ENCODE assay signal across 16 cellular contexts in the genomic region with DNA sequence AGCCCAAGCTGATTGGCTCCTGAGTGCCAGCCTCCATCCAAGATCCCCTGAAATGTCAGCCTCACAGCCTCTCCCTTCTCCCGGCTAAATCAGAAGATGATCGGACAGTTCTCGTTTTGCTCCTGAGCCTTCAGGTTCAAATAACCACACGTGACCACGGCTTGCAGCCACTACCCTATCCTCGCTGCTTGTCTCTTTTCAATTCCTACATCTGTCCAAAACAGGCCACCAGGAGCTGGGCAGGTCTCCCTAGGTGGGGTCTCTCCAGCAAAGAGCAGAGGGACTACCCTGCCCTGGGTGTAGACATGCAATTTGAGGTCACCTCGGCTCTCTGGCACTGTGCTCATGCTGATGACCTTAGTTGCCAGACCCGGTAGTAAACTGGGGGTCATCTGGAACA.
DNase-seq lines count a peak whose midpoint lies in the region; ATAC-seq and TF ChIP-seq lines count a peak whose summit lies in the region.
"Had no signal": no experiment of that assay in that cellular context is flagged by ENCODE, and none has a peak within 500 bp of the region (broad histone marks: within the 10 kb centered on the region; RNA-seq: fewer than 3 reads in every experiment).

No MANE protein-coding gene starts in this region.

- POLR2A ChIA-PET in PC-9 (lab: Charles Lee; ENCODE audit: unreplicated experiment) = interaction anchor here (0.6 kb wide), 1 partner anchor 344 kb away, joined by 7 read pairs; no protein-coding TSS in a partner anchor

- H3K9me3 ChIP-seq in PC-9 (ENCODE audit: insufficient read depth, low read depth) = no peaks in the 10 kb centered on the region
- H3K9me3 ChIP-seq in hepatocyte (ENCODE audit: low read depth) = no peaks in the 10 kb centered on the region
- no peaks in the 10 kb centered on the region for H3K9me3 ChIP-seq in trophoblast cell (ENCODE audit: insufficient read depth, low read depth, low read length)
- no peaks in the 10 kb centered on the region for H3K9me3 ChIP-seq in right cardiac atrium (ENCODE audit: control insufficient read depth, low read length)
- H3K9me3 ChIP-seq: Caco-2 had no signal

- H2AFZ ChIP-seq in PC-9 = no peak overlapping the region
- H2AFZ ChIP-seq in hepatocyte = no peak overlapping the region
- no peak overlapping the region for H2AFZ ChIP-seq in trophoblast cell (ENCODE audit: insufficient read depth, low read length, poor library complexity)
- H2AFZ ChIP-seq: GM23338 had no signal

- H2BK5ac ChIP-seq in trophoblast cell (ENCODE audit: low read depth, low read length, poor library complexity) = no peak overlapping the region

- no peak overlapping the region for H4K12ac ChIP-seq in trophoblast cell (ENCODE audit: low read depth, low read length)

- no peaks in the 10 kb centered on the region for H3K79me1 ChIP-seq in trophoblast cell (ENCODE audit: low read length)

- no peak overlapping the region for H4K91ac ChIP-seq in trophoblast cell (ENCODE audit: low read depth, low read length)

- no peak overlapping the region for H3K18ac ChIP-seq in trophoblast cell (ENCODE audit: low read length)

- no peak for TF ChIP-seq CTCF in PC-9 (conservative IDR thresholded peaks at IDR 0.05)
- TF ChIP-seq CTCF in hepatocyte (IDR thresholded peaks at IDR 0.05; ENCODE audit: poor library complexity) = no peak

- H4K20me1 ChIP-seq in PC-9 (ENCODE audit: insufficient read depth) = no peaks in the 10 kb centered on the region
- H4K20me1 ChIP-seq in hepatocyte (ENCODE audit: insufficient read depth, poor library complexity, severe bottlenecking) = no peaks in the 10 kb centered on the region
- H4K20me1 ChIP-seq: BLaER1 had no signal

- H3K27me3 ChIP-seq in PC-9 (ENCODE audit: insufficient read depth, low read depth) = no peaks in the 10 kb centered on the region
- H3K27me3 ChIP-seq in hepatocyte = no peaks in the 10 kb centered on the region
- no peaks in the 10 kb centered on the region for H3K27me3 ChIP-seq in trophoblast cell (ENCODE audit: insufficient read depth, low read length)
- no peaks in the 10 kb centered on the region for H3K27me3 ChIP-seq in right cardiac atrium (ENCODE audit: control insufficient read depth, insufficient read depth)
- H3K27me3 ChIP-seq: BLaER1 had no signal

- no peak overlapping the region for H3K23ac ChIP-seq in trophoblast cell (ENCODE audit: low read length)

- no peak overlapping the region for H3K14ac ChIP-seq in trophoblast cell (ENCODE audit: low read length)

- H3K27ac ChIP-seq in PC-9 (peak overlapping the region; percentile 76; the same call in 1 of the 2 replicates), hepatocyte (peak overlapping the region; percentile 59), trophoblast cell (ENCODE audit: low read depth, low read length) (no peak overlapping the region), right cardiac atrium (ENCODE audit: low read length) (no peak overlapping the region)
- H3K27ac ChIP-seq: BLaER1, C4-2B had no signal

- no peak overlapping the region for H2AK5ac ChIP-seq in trophoblast cell (ENCODE audit: low read length)

- TSS peak; percentile 92 for BruUV-seq in PC-9 (replicated peaks; lab: Mats Ljungman, UMichigan)

- H3K4me2 ChIP-seq in PC-9 (0 out of 2 replicates have a peak overlapping the region, but pooled peaks have one; percentile 57), hepatocyte (no peak overlapping the region), trophoblast cell (ENCODE audit: low read length) (no peak overlapping the region)
- H3K4me2 ChIP-seq: BLaER1, GM23338 had no signal

- DNase-seq in PC-9 (no peak), hepatocyte (ENCODE audit: low spot score) (no peak), trophoblast cell (no peak), NCI-H2227 treated with DMSO at 0.1 percent for 48 hours (lab: John Stamatoyannopoulos, UW) (no peak), right cardiac atrium (no peak)
- DNase-seq: Caco-2; CD4-positive, CD25-positive, alpha-beta regulatory T cell; CD8-positive, alpha-beta T cell; DMS153; DND-41; H9 had no signal

- no peak for ATAC-seq in right cardiac atrium
- no peak for ATAC-seq in GM19351 (IDR thresholded peaks at IDR 0.05; ENCODE audit: unreplicated experiment)
- ATAC-seq: CD8-positive, alpha-beta T cell; GM23338; HCT116 had no signal

- H3F3A ChIP-seq in PC-9 (ENCODE audit: insufficient read depth, low read depth) = peaks cover 15% of the 10 kb centered on the region; the same call in 1 of the 2 replicates

- H3K9ac ChIP-seq in trophoblast cell (ENCODE audit: low read length) = no peak overlapping the region
- H3K9ac ChIP-seq: BLaER1 had no signal

- no peak overlapping the region for H4K8ac ChIP-seq in trophoblast cell (ENCODE audit: low read depth, low read length)

- no peak overlapping the region for H3K4me3 ChIP-seq in PC-9
- no peak overlapping the region for H3K4me3 ChIP-seq in hepatocyte
- H3K4me3 ChIP-seq in trophoblast cell (ENCODE audit: low read depth, low read length) = no peak overlapping the region
- no peak overlapping the region for H3K4me3 ChIP-seq in right cardiac atrium (ENCODE audit: low read length)
- H3K4me3 ChIP-seq: BLaER1, GM23338 had no signal

- H3K9me2 ChIP-seq in PC-9 (ENCODE audit: insufficient read depth) (no peaks in the 10 kb centered on the region), hepatocyte (replicated peaks; ENCODE audit: insufficient read depth) (no peaks in the 10 kb centered on the region)

- no peak overlapping the region for H2BK120ac ChIP-seq in trophoblast cell (ENCODE audit: insufficient read depth, low read length, poor library complexity)

- no peaks in the 10 kb centered on the region for H3K79me2 ChIP-seq in PC-9 (ENCODE audit: low read depth)
- H3K79me2 ChIP-seq in hepatocyte = no peaks in the 10 kb centered on the region
- no peaks in the 10 kb centered on the region for H3K79me2 ChIP-seq in trophoblast cell (ENCODE audit: control insufficient read depth, insufficient read depth, low read length, poor library complexity)

- H3K36me3 ChIP-seq in PC-9 (ENCODE audit: low read depth) (no peaks in the 10 kb centered on the region), hepatocyte (replicated peaks; ENCODE audit: insufficient read depth, low read depth) (no peaks in the 10 kb centered on the region), trophoblast cell (ENCODE audit: control insufficient read depth in 1 of 2, insufficient read depth in 2 of 2, low read length in 2 of 2) (no peaks in the 10 kb centered on the region)
- H3K36me3 ChIP-seq: BLaER1 had no signal

- peak overlapping the region; percentile 48 for H2BK12ac ChIP-seq in trophoblast cell (ENCODE audit: low read length)

- no peak overlapping the region for H3K4ac ChIP-seq in trophoblast cell (ENCODE audit: low read depth, low read length)

- CTCF ChIA-PET in PC-9 (lab: Charles Lee) = interaction anchor here (0.7 to 1.1 kb wide), 2 partner anchors 10 to 163 kb away, joined by 3 read pairs; no protein-coding TSS in a partner anchor

- peaks cover 31% of the 10 kb centered on the region for H3K4me1 ChIP-seq in PC-9 (replicated peaks; ENCODE audit: insufficient read depth)
- H3K4me1 ChIP-seq in hepatocyte (ENCODE audit: insufficient read depth) = no peaks in the 10 kb centered on the region
- H3K4me1 ChIP-seq in trophoblast cell (ENCODE audit: control insufficient read depth in 1 of 2, insufficient read depth in 2 of 2, low read length in 2 of 2) = peaks cover 0 to 3% of the 10 kb centered on the region in 2 experiments
- H3K4me1 ChIP-seq in right cardiac atrium (ENCODE audit: control insufficient read depth, insufficient read depth, low read length) = no peaks in the 10 kb centered on the region

- intact Hi-C loops in PC-9 (cut with micrococcal nuclease; ENCODE audit: unreplicated experiment) = no loop called here
- intact Hi-C loops in right cardiac atrium (cut with DNase I) = no loop called here

- 92% methylated on average over 8 of the region's 8 CpGs for WGBS in hepatocyte (ENCODE audit: low lambda C conversion rate, missing lambda C conversion rate)
- WGBS in trophoblast cell (ENCODE audit: extremely low coverage, insufficient coverage, insufficient read length) = no CpG with 5 or more reads among the region's 8 CpGs
- WGBS in right cardiac atrium = 86% methylated on average over 8 of the region's 8 CpGs

Comparison
In these comparisons a context has a peak if more than half of its experiments do, and no peak if none do; other contexts are left out.
1. H3K27ac ChIP-seq: peak in PC-9 (single experiment) and hepatocyte (single experiment); none in trophoblast cell (single experiment) and right cardiac atrium (single experiment).